Comparison of ENCODE assay signal across 13 cellular contexts in genomic region chr5:100026601-100027000, GRCh38.
DNase-seq lines count a peak whose midpoint lies in the region; ATAC-seq and TF ChIP-seq lines count a peak whose summit lies in the region.
"Had no signal": no experiment of that assay in that cellular context is flagged by ENCODE, and none has a peak within 500 bp of the region (broad histone marks: within the 10 kb centered on the region; RNA-seq: fewer than 3 reads in every experiment).

No MANE protein-coding gene starts in this region.

- ATAC-seq in GM21360 (IDR thresholded peaks at IDR 0.05; ENCODE audit: unreplicated experiment) (no peak), GM19395 (IDR thresholded peaks at IDR 0.05; ENCODE audit: unreplicated experiment) (no peak)

- peak; percentile 15 for DNase-seq in NCI-H1694 (lab: John Stamatoyannopoulos, UW)
- no peak for DNase-seq in NCI-H1694 treated with DMSO at 0.1 percent for 48 hours (lab: John Stamatoyannopoulos, UW)
- DNase-seq in D341Med (ENCODE audit: low spot score), result peak; percentile 11
- peak; percentile 47 for DNase-seq in NCI-H69 (lab: John Stamatoyannopoulos, UW)
- DNase-seq in choroid plexus epithelial cell (ENCODE audit: low read depth), result peak; percentile 2
- DNase-seq: C1 segment of cervical spinal cord, DMS153, MM.1S, NCI-H1092, SHP77 treated with DMSO at 0.1 percent for 48 hours, SK-N-SH had no signal

- TF ChIP-seq CTCF in choroid plexus epithelial cell (conservative IDR thresholded peaks at IDR 0.05; ENCODE audit: low read depth, low read length), result no peak

- no peak overlapping the region for H3K4me3 ChIP-seq in choroid plexus epithelial cell (ENCODE audit: low read depth, low read length)
